16 cellular contexts compared by ENCODE assay signal in genomic region chr5:96014395-96014794, GRCh38. TPM values are rescaled to one million over a fixed set of nuclear protein-coding genes. Genes with fewer than 3 reads are reported as not detected.
DNase-seq lines count a peak whose midpoint lies in the region; ATAC-seq and TF ChIP-seq lines count a peak whose summit lies in the region.
"Had no signal": no experiment of that assay in that cellular context is flagged by ENCODE, and none has a peak within 500 bp of the region (broad histone marks: within the 10 kb centered on the region; RNA-seq: fewer than 3 reads in every experiment).

No MANE protein-coding gene starts in this region.

- H3F3A ChIP-seq in GM23248 (ENCODE audit: insufficient read depth), result peaks cover 11% of the 10 kb centered on the region

- in situ Hi-C loops in GM23248 (cut with MboI) (no loop called here), Panc1 (cut with HindIII; ENCODE audit: low pct_unique_long_range_greater_than_20kb, low sequenced_read_pairs) (no loop called here), gastrocnemius medialis (cut with MboI; ENCODE audit: low sequenced_read_pairs in 4 of 4) (no loop called here)

- intact Hi-C loops in Panc1 (cut with micrococcal nuclease; ENCODE audit: unreplicated experiment), result no loop called here
- intact Hi-C loops in gastrocnemius medialis (cut with DNase I; ENCODE audit: low total_unique reads), result no loop called here

- WGBS in GM23248 (ENCODE audit: low coverage in 1 of 2, low lambda C conversion rate in 2 of 2, missing lambda C conversion rate in 2 of 2), 2 experiments, result 100% methylated on average over 1 of the region's 1 CpG
- WGBS in mesenchymal stem cell, result no CpG with 5 or more reads among the region's 1 CpG

- H3K4me2 ChIP-seq in GM23248 (ENCODE audit: unreplicated experiment) (no peak overlapping the region), mesenchymal stem cell (ENCODE audit: low read length, poor library complexity, severe bottlenecking) (no peak overlapping the region)
- H3K4me2 ChIP-seq: BLaER1 treated with 17β-estradiol and CSF1 and Interleukin-3, amounts not matched to agents 10 nM and 100 nM; GM23338; KMS-11 had no signal

- H3K4me3 Mint-ChIP-seq in HFFc6 (no peak overlapping the region), T-helper 17 cell (no peak overlapping the region)
- H3K4me3 Mint-ChIP-seq: B cell; CD8-positive, alpha-beta T cell; GM23338 had no signal

- H4K91ac ChIP-seq in mesenchymal stem cell (ENCODE audit: low read length), result no peak overlapping the region

- peaks cover 16% of the 10 kb centered on the region for H3K4me1 ChIP-seq in GM23248 (ENCODE audit: insufficient read depth)
- H3K4me1 ChIP-seq in Panc1 (ENCODE audit: control insufficient read depth, insufficient read depth, low read length), result peaks cover 3% of the 10 kb centered on the region; the same call in 1 of the 2 replicates
- H3K4me1 ChIP-seq in mesenchymal stem cell (ENCODE audit: control insufficient read depth, insufficient read depth, low read depth, low read length), result no peaks in the 10 kb centered on the region
- no peaks in the 10 kb centered on the region for H3K4me1 ChIP-seq in gastrocnemius medialis
- H3K4me1 ChIP-seq: BLaER1 treated with 17β-estradiol and CSF1 and Interleukin-3, amounts not matched to agents 10 nM and 100 nM had no signal

- no peak overlapping the region for H3K9ac ChIP-seq in GM23248
- H3K9ac ChIP-seq in mesenchymal stem cell (ENCODE audit: low read length), result no peak overlapping the region
- H3K9ac ChIP-seq: BLaER1 treated with 17β-estradiol and CSF1 and Interleukin-3, amounts not matched to agents 10 nM and 100 nM; KMS-11 had no signal

- H3K14ac ChIP-seq in mesenchymal stem cell (ENCODE audit: low read length in 2 of 2), result no peak overlapping the region

- H3K9me3 ChIP-seq in GM23248 (ENCODE audit: low read depth) (no peaks in the 10 kb centered on the region), Panc1 (ENCODE audit: control insufficient read depth, insufficient read depth, low read depth, low read length) (no peaks in the 10 kb centered on the region), mesenchymal stem cell (ENCODE audit: control insufficient read depth, low read length) (no peaks in the 10 kb centered on the region), gastrocnemius medialis (no peaks in the 10 kb centered on the region), T-helper 17 cell (ENCODE audit: control insufficient read depth, low read length, poor library complexity, severe bottlenecking) (no peaks in the 10 kb centered on the region)

- H3K27ac ChIP-seq in GM23248 (no peak overlapping the region), Panc1 (ENCODE audit: low read length) (no peak overlapping the region), mesenchymal stem cell (ENCODE audit: low read length, poor library complexity, severe bottlenecking) (no peak overlapping the region), gastrocnemius medialis (no peak overlapping the region)
- H3K27ac ChIP-seq: BLaER1 treated with 17β-estradiol and CSF1 and Interleukin-3, amounts not matched to agents 10 nM and 100 nM; KMS-11 had no signal

- H3K27me3 Mint-ChIP-seq in HFFc6 (ENCODE audit: insufficient read depth) (no peaks in the 10 kb centered on the region; the same call in none of the 2 replicates), T-helper 17 cell (no peaks in the 10 kb centered on the region)

- CTCF ChIA-PET in Panc1 (lab: Charles Lee), result no interaction called here

- H3K4me1 Mint-ChIP-seq in HFFc6 (ENCODE audit: low read depth), result peaks cover 52% of the 10 kb centered on the region
- H3K4me1 Mint-ChIP-seq in T-helper 17 cell, result no peaks in the 10 kb centered on the region
- H3K4me1 Mint-ChIP-seq: B cell, GM23338 had no signal

- TF ChIP-seq POLR2A in gastrocnemius medialis (IDR thresholded peaks at IDR 0.05), result no peak

- no peaks in the 10 kb centered on the region for H3K9me2 ChIP-seq in GM23248 (ENCODE audit: insufficient read depth)

- TF ChIP-seq CTCF in HFFc6 (IDR thresholded peaks at IDR 0.05) (no peak), Panc1 (IDR thresholded peaks at IDR 0.05) (no peak), gastrocnemius medialis (IDR thresholded peaks at IDR 0.05 in 4 of 5, conservative IDR thresholded peaks at IDR 0.05 in 1 of 5) (no peak)

- H2BK15ac ChIP-seq in mesenchymal stem cell (ENCODE audit: low read depth, poor library complexity, severe bottlenecking), result no peak overlapping the region

- H2BK120ac ChIP-seq in mesenchymal stem cell (ENCODE audit: low read depth, low read length), result no peak overlapping the region

- no peak for DNase-seq in GM23248
- peak; percentile 20 for DNase-seq in HFFc6
- no peak for DNase-seq in Panc1 (ENCODE audit: low read depth, low spot score)
- peak; percentile 29 for DNase-seq in mesenchymal stem cell
- DNase-seq in gastrocnemius medialis, result no peak
- no peak for DNase-seq in T-helper 17 cell
- DNase-seq: Calu3; CD8-positive, alpha-beta T cell; DMS79; GF-D8; H7 had no signal

- no peaks in the 10 kb centered on the region for H3K79me1 ChIP-seq in mesenchymal stem cell (replicated peaks; ENCODE audit: low read length, poor library complexity, severe bottlenecking)

- POLR2A ChIA-PET in Panc1 (lab: Charles Lee), result no interaction called here

- no peaks in the 10 kb centered on the region for H3K9me3 Mint-ChIP-seq in HFFc6
- H3K9me3 Mint-ChIP-seq: GM23338 had no signal

- H3K36me3 ChIP-seq in GM23248 (ENCODE audit: low read depth), result no peaks in the 10 kb centered on the region
- H3K36me3 ChIP-seq in Panc1 (ENCODE audit: control insufficient read depth, insufficient read depth, low read length), result no peaks in the 10 kb centered on the region
- no peaks in the 10 kb centered on the region for H3K36me3 ChIP-seq in mesenchymal stem cell (ENCODE audit: control insufficient read depth in 1 of 2, insufficient read depth in 2 of 2, low read depth in 1 of 2, low read length in 2 of 2)
- H3K36me3 ChIP-seq in gastrocnemius medialis, result no peaks in the 10 kb centered on the region
- H3K36me3 ChIP-seq: BLaER1 treated with 17β-estradiol and CSF1 and Interleukin-3, amounts not matched to agents 10 nM and 100 nM had no signal

- H4K20me1 ChIP-seq in GM23248 (ENCODE audit: insufficient read depth), result no peaks in the 10 kb centered on the region
- H4K20me1 ChIP-seq: BLaER1 treated with 17β-estradiol and CSF1 and Interleukin-3, amounts not matched to agents 10 nM and 100 nM had no signal

- no peak overlapping the region for H2BK5ac ChIP-seq in mesenchymal stem cell (ENCODE audit: low read depth, low read length, poor library complexity, severe bottlenecking)

- no TSS peak for BruUV-seq in Panc1 (replicated peaks; lab: Mats Ljungman, UMichigan)

- H3K36me3 Mint-ChIP-seq in HFFc6 (ENCODE audit: low read depth), result peaks cover 8% of the 10 kb centered on the region
- H3K36me3 Mint-ChIP-seq in T-helper 17 cell (ENCODE audit: low read depth), result no peaks in the 10 kb centered on the region
- H3K36me3 Mint-ChIP-seq: CD8-positive, alpha-beta T cell had no signal

- H3K27ac Mint-ChIP-seq in HFFc6 (peak overlapping the region; percentile 15), T-helper 17 cell (no peak overlapping the region)
- H3K27ac Mint-ChIP-seq: B cell; CD8-positive, alpha-beta T cell; GM23338 had no signal

- H2AFZ ChIP-seq in GM23248 (0 out of 2 replicates have a peak overlapping the region, but pooled peaks have one; percentile 46), mesenchymal stem cell (ENCODE audit: low read depth, low read length) (no peak overlapping the region)
- H2AFZ ChIP-seq: GM23338 had no signal

- no peak overlapping the region for H3K4ac ChIP-seq in mesenchymal stem cell (ENCODE audit: low read depth in 1 of 2, low read length in 2 of 2)

- H4K8ac ChIP-seq in mesenchymal stem cell (ENCODE audit: low read length), result no peak overlapping the region

- H2AK5ac ChIP-seq in mesenchymal stem cell (ENCODE audit: low read length, severe bottlenecking), result no peak overlapping the region

- H3K23ac ChIP-seq in mesenchymal stem cell (ENCODE audit: low read length in 2 of 2), result no peak overlapping the region

- no peak overlapping the region for H3K18ac ChIP-seq in mesenchymal stem cell (ENCODE audit: low read depth in 1 of 2, low read length in 2 of 2)

- ATAC-seq in Panc1 (peak; percentile 82; the same call in 1 of the 2 replicates), gastrocnemius medialis (no peak), T-helper 17 cell (no peak), GM21367 (IDR thresholded peaks at IDR 0.05; ENCODE audit: unreplicated experiment) (no peak)
- ATAC-seq: CD8-positive, alpha-beta T cell; GM23338 had no signal

- no peaks in the 10 kb centered on the region for H3K27me3 ChIP-seq in GM23248 (replicated peaks; ENCODE audit: insufficient read depth)
- no peaks in the 10 kb centered on the region for H3K27me3 ChIP-seq in Panc1 (ENCODE audit: control insufficient read depth, insufficient read depth, low read length)
- no peaks in the 10 kb centered on the region for H3K27me3 ChIP-seq in mesenchymal stem cell (ENCODE audit: control insufficient read depth in 1 of 2, insufficient read depth in 1 of 2, low read length in 2 of 2)
- no peaks in the 10 kb centered on the region for H3K27me3 ChIP-seq in gastrocnemius medialis
- H3K27me3 ChIP-seq: BLaER1 treated with 17β-estradiol and CSF1 and Interleukin-3, amounts not matched to agents 10 nM and 100 nM had no signal

- no peak overlapping the region for H2BK12ac ChIP-seq in mesenchymal stem cell (ENCODE audit: low read length in 2 of 2)

- peaks cover 15% of the 10 kb centered on the region; the same call in 1 of the 2 replicates for H3K79me2 ChIP-seq in GM23248 (ENCODE audit: insufficient read depth)

- H3K4me3 ChIP-seq in GM23248 (no peak overlapping the region), Panc1 (ENCODE audit: low read depth in 2 of 2, low read length in 2 of 2) (no peak overlapping the region), mesenchymal stem cell (ENCODE audit: insufficient read depth in 1 of 2, low read depth in 1 of 2, low read length in 2 of 2) (no peak overlapping the region), gastrocnemius medialis (no peak overlapping the region)
- H3K4me3 ChIP-seq: BLaER1 treated with 17β-estradiol and CSF1 and Interleukin-3, amounts not matched to agents 10 nM and 100 nM; GM23338 had no signal

RNA-seq across cellular contexts. Expression of gene ELL2, which starts 52.7 kb away (rescaled TPM):
- total RNA-seq in GM23248 (2014; rRNA removed; shearing (Covaris generic)), result 228 and 243 TPM in 2 replicates
- 147 and 159 TPM in 2 replicates for polyA plus RNA-seq in GM23248 (2016; fragmentation: Nextera tagmentation; extraction: Ambion mirVana)
- 100 to 1,000 TPM; 346 to 505 (median 380) TPM for total RNA-seq in HFFc6 (2021; fragmentation: NEBNext Ultra II Directional; extraction: Animal tissue kit (Norgen Biotek cat#: 25700))
- 68.5 TPM for total RNA-seq in Panc1 (2021; ENCODE audit: unreplicated experiment)
- 69.8 TPM for polyA plus RNA-seq in Panc1 (2012; ENCODE audit: insufficient read length)
- polyA plus RNA-seq in mesenchymal stem cell (2013, experiment 1 of 2), result 31.5 TPM
- polyA plus RNA-seq in mesenchymal stem cell (2013, experiment 2 of 2), result 32.3 TPM
- 10 to 100 TPM; 35.2 to 64.5 (median 42.9) TPM for total RNA-seq in gastrocnemius medialis
- total RNA-seq in T-helper 17 cell, result 10 to 100 TPM; 59.8 to 80.7 TPM

Comparison
In these comparisons a context has a peak if more than half of its experiments do, and no peak if none do; other contexts are left out.
1. DNase-seq: peak in HFFc6 (single experiment) and mesenchymal stem cell (single experiment); none in GM23248 (single experiment), Panc1 (single experiment), gastrocnemius medialis (0 of 2) and T-helper 17 cell (0 of 3).